In genomic region chr2:12718662-12719399, GRCh38 we compare ENCODE assay signal across 7 cellular contexts. TPM values are rescaled to one million over a fixed set of nuclear protein-coding genes. Genes with fewer than 3 reads are reported as not detected.
DNase-seq lines count a peak whose midpoint lies in the region; ATAC-seq and TF ChIP-seq lines count a peak whose summit lies in the region.

No MANE protein-coding gene starts in this region.

- ATAC-seq in natural killer cell = no peak

- DNase-seq in T-helper 9 cell (peak; percentile 30), natural killer cell (no peak), kidney tubule cell (ENCODE audit: low spot score) (no peak), occipital lobe (lab: John Stamatoyannopoulos, UW) (no peak), glomerular visceral epithelial cell (ENCODE audit: extremely low spot score) (no peak)

- no peaks in the 10 kb centered on the region for H3K27me3 Mint-ChIP-seq in IgD-negative memory B cell
- H3K27me3 Mint-ChIP-seq in natural killer cell (ENCODE audit: low read depth in 2 of 2) = no peaks in the 10 kb centered on the region

- intact Hi-C loops in natural killer cell (cut with micrococcal nuclease) = loop anchor here (5.0 to 10.0 kb wide), 11 partner anchors 132 to 967 kb away; no protein-coding TSS in a partner anchor

- peak overlapping the region; percentile 61 to 85 for H3K9ac ChIP-seq in duodenal mucosa (ENCODE audit: low read depth in 1 of 2, low read length in 2 of 2)

- no peaks in the 10 kb centered on the region for H3K9me3 Mint-ChIP-seq in IgD-negative memory B cell
- no peaks in the 10 kb centered on the region for H3K9me3 Mint-ChIP-seq in natural killer cell

- H3K4me1 Mint-ChIP-seq in IgD-negative memory B cell = peaks cover 43 to 49% (median 47%) of the 10 kb centered on the region in 3 donors
- H3K4me1 Mint-ChIP-seq in natural killer cell = peaks cover 78 to 83% of the 10 kb centered on the region in 2 donors

- peaks cover 0 to 3% of the 10 kb centered on the region in 2 donors for H3K36me3 ChIP-seq in duodenal mucosa (ENCODE audit: control insufficient read depth in 1 of 2, insufficient read depth in 2 of 2, low read length in 2 of 2)

- H3K4me3 Mint-ChIP-seq in IgD-negative memory B cell (peak overlapping the region; percentile 92 to 97 (median 96)), natural killer cell (peak overlapping the region; percentile 99)

- H3K4me3 ChIP-seq in duodenal mucosa (ENCODE audit: low read depth in 1 of 2, low read length in 2 of 2) = peak overlapping the region; percentile 72 to 85

- peaks cover 18 to 39% of the 10 kb centered on the region in 2 donors for H3K4me1 ChIP-seq in duodenal mucosa (ENCODE audit: control insufficient read depth in 1 of 2, insufficient read depth in 2 of 2, low read length in 2 of 2)

- H3K27ac Mint-ChIP-seq in IgD-negative memory B cell (peak overlapping the region; percentile 88 to 96 (median 94)), natural killer cell (peak overlapping the region; percentile 96 to 98)

- peak overlapping the region; percentile 68 for H3K27ac ChIP-seq in duodenal mucosa (ENCODE audit: low read depth, low read length)

- peaks cover 4% of the 10 kb centered on the region for H3K36me3 Mint-ChIP-seq in IgD-negative memory B cell
- no peaks in the 10 kb centered on the region for H3K36me3 Mint-ChIP-seq in natural killer cell

- no peak for TF ChIP-seq CTCF in natural killer cell (IDR thresholded peaks at IDR 0.05)

- H3K27me3 ChIP-seq in duodenal mucosa (ENCODE audit: control insufficient read depth in 1 of 2, insufficient read depth in 2 of 2, low read length in 2 of 2) = no peaks in the 10 kb centered on the region

- no peaks in the 10 kb centered on the region for H3K9me3 ChIP-seq in duodenal mucosa (ENCODE audit: control insufficient read depth in 1 of 2, low read length in 2 of 2)

RNA-seq across cellular contexts. Expression of gene TRIB2, which starts 2.1 kb away (rescaled TPM):
- 41.2 TPM for polyA plus RNA-seq in IgD-negative memory B cell
- 10 to 100 TPM; 68.1 to 87.4 (median 84.5) TPM for total RNA-seq in natural killer cell
- total RNA-seq in occipital lobe = 122 TPM
